ENCODE assay signal across 9 cellular contexts in genomic region chr2:85997016-85997970, GRCh38.
DNase-seq lines count a peak whose midpoint lies in the region; ATAC-seq and TF ChIP-seq lines count a peak whose summit lies in the region.
"Had no signal": no experiment of that assay in that cellular context is flagged by ENCODE, and none has a peak within 500 bp of the region (broad histone marks: within the 10 kb centered on the region; RNA-seq: fewer than 3 reads in every experiment).

No MANE protein-coding gene starts in this region.

- intact Hi-C loops in body of pancreas (cut with DNase I) = no loop called here
- intact Hi-C loops in stomach (cut with DNase I; ENCODE audit: low total_unique reads) = no loop called here

- no peak for TF ChIP-seq EP300 in stomach (IDR thresholded peaks at IDR 0.05)

- H3K4me3 Mint-ChIP-seq in IgD-negative memory B cell = peak overlapping the region in 3 of 4 donors; percentile 11 to 82 (median 77)

- peak overlapping the region in 2 of 3 donors; percentile 43 to 87 for H3K27ac Mint-ChIP-seq in IgD-negative memory B cell

- TF ChIP-seq CTCF in body of pancreas (IDR thresholded peaks at IDR 0.05) (no peak), stomach (IDR thresholded peaks at IDR 0.05) (no peak), GM13977 (IDR thresholded peaks at IDR 0.05; ENCODE audit: extremely low read depth, insufficient read depth, missing control alignments) (no peak)

- in situ Hi-C loops in GM13977 (cut with MboI; ENCODE audit: low pct_unique_long_range_greater_than_20kb, low sequenced_read_pairs, unreplicated experiment) = no loop called here

- WGBS in body of pancreas, 2 donors = 93 to 94% methylated on average over 7 of the region's 7 CpGs
- WGBS in stomach, 5 donors = 80 to 95% (median 90%) methylated on average over 7 of the region's 7 CpGs

- peaks cover 52 to 83% (median 65%) of the 10 kb centered on the region in 3 donors for H3K4me1 Mint-ChIP-seq in IgD-negative memory B cell

- no peaks in the 10 kb centered on the region for H3K36me3 Mint-ChIP-seq in IgD-negative memory B cell

- no peaks in the 10 kb centered on the region for H3K27me3 Mint-ChIP-seq in IgD-negative memory B cell

- H3K27ac ChIP-seq in body of pancreas = peak overlapping the region in 1 of 4 donors; percentile 13
- peak overlapping the region in 4 of 5 donors; percentile 71 to 82 (median 80) for H3K27ac ChIP-seq in stomach
- H3K27ac ChIP-seq: VCaP had no signal

- no peaks in the 10 kb centered on the region for H3K36me3 ChIP-seq in body of pancreas (replicated peaks in 1 of 2; ENCODE audit: insufficient read depth in 1 of 2, low read depth in 2 of 2)
- no peaks in the 10 kb centered on the region for H3K36me3 ChIP-seq in stomach

- H3K4me1 ChIP-seq in body of pancreas (peaks cover 27% of the 10 kb centered on the region), stomach (peaks cover 43 to 67% (median 51%) of the 10 kb centered on the region in 4 donors)

- H3K27me3 ChIP-seq in body of pancreas (no peaks in the 10 kb centered on the region), stomach (no peaks in the 10 kb centered on the region)

- ATAC-seq in body of pancreas (peak; percentile 31), GM21619 (IDR thresholded peaks at IDR 0.05; ENCODE audit: unreplicated experiment) (no peak), HG02981 (IDR thresholded peaks at IDR 0.05; ENCODE audit: unreplicated experiment) (no peak)

- DNase-seq in body of pancreas (peak in 1 of 4 donors; percentile 53), iris pigment epithelial cell (ENCODE audit: low read depth) (peak; percentile 16), stomach (no peak), GM13977 (ENCODE audit: low spot score) (no peak), NCI-H1105 treated with DMSO at 0.1 percent for 48 hours (lab: John Stamatoyannopoulos, UW) (no peak)

- no peaks in the 10 kb centered on the region for H3K9me3 ChIP-seq in body of pancreas
- no peaks in the 10 kb centered on the region for H3K9me3 ChIP-seq in stomach

- H3K4me3 ChIP-seq in body of pancreas (no peak overlapping the region), stomach (no peak overlapping the region)

- TF ChIP-seq POLR2A in body of pancreas (IDR thresholded peaks at IDR 0.05) (no peak), stomach (IDR thresholded peaks at IDR 0.05) (no peak)

- H3K9me3 Mint-ChIP-seq in IgD-negative memory B cell = no peaks in the 10 kb centered on the region
